Comparison of ENCODE assay signal across 18 cellular contexts in the genomic region with DNA sequence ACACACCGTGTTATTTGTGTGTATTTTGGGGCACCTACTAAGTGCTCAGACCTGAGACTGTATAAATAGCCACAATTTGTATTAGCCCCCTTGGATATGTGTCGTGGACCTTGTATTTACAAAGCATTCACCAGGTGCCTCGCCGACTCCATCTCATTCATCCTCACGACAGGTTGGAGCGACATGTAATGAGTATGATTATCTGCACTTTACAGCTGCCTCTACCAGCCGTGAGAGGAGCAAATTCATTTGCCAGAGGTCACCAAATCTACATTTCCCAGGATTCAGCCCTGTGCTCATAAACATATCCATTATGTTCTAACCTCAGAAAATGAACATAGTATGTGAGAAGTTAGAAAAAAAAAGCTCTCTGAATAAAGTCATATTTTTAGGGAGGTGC.
DNase-seq lines count a peak whose midpoint lies in the region; ATAC-seq lines count a peak whose summit lies in the region.
"Had no signal": no experiment of that assay in that cellular context is flagged by ENCODE, and none has a peak within 500 bp of the region (broad histone marks: within the 10 kb centered on the region; RNA-seq: fewer than 3 reads in every experiment).

No MANE protein-coding gene starts in this region.

- H3K4me3 ChIP-seq in Karpas-422 (ENCODE audit: low read length) = no peak overlapping the region
- H3K4me3 ChIP-seq: GM12878, GM23248 had no signal

- H3K9me3 ChIP-seq in Karpas-422 (ENCODE audit: low read length) = no peaks in the 10 kb centered on the region

- H3K4me2 ChIP-seq in Karpas-422 (ENCODE audit: low read depth, low read length, poor library complexity, severe bottlenecking) = no peak overlapping the region

- no peaks in the 10 kb centered on the region for H3K36me3 ChIP-seq in Karpas-422 (ENCODE audit: insufficient read depth, low read length)

- H3K9ac ChIP-seq in Karpas-422 (ENCODE audit: low read length) = no peak overlapping the region
- H3K9ac ChIP-seq: GM23248 had no signal

- peaks cover 13% of the 10 kb centered on the region for H3K4me1 ChIP-seq in Karpas-422 (ENCODE audit: low read length)

- ATAC-seq in HG03196 (IDR thresholded peaks at IDR 0.05; ENCODE audit: unreplicated experiment) = no peak
- ATAC-seq: GM12878 had no signal

- no peak overlapping the region for H2AFZ ChIP-seq in Karpas-422 (ENCODE audit: low read length)
- H2AFZ ChIP-seq: GM23248 had no signal

- DNase-seq in NCI-H1436 treated with DMSO at 0.1 percent for 48 hours (lab: John Stamatoyannopoulos, UW) (peak; percentile 28), NCI-H1436 (lab: John Stamatoyannopoulos, UW) (no peak), G401 (ENCODE audit: low spot score) (peak; percentile 49), NCI-H2081 (lab: John Stamatoyannopoulos, UW) (peak; percentile 68 to 92), SHP77 treated with DMSO at 0.1 percent for 48 hours (lab: John Stamatoyannopoulos, UW) (peak; percentile 26), Karpas-422 (no peak), NCI-H524 treated with DMSO at 0.1 percent for 48 hours (lab: John Stamatoyannopoulos, UW) (no peak)
- DNase-seq: DMS53, GM23248, H9, HFFc6, KBM-7, NCI-H2107, NCI-H2227 treated with DMSO at 0.1 percent for 48 hours, NCI-H526 had no signal

- H3K9me2 ChIP-seq in Karpas-422 (replicated peaks; ENCODE audit: insufficient read depth, low read length) = no peaks in the 10 kb centered on the region

- H4K20me1 ChIP-seq in Karpas-422 (ENCODE audit: insufficient read depth, low read depth, low read length) = peaks cover 3% of the 10 kb centered on the region; the same call in 1 of the 2 replicates

- H3K27me3 ChIP-seq in Karpas-422 (ENCODE audit: low read length) = no peaks in the 10 kb centered on the region

- in situ Hi-C loops in G401 (cut with HindIII; ENCODE audit: low sequenced_read_pairs) = no loop called here

- no peak overlapping the region for H3K27ac ChIP-seq in Karpas-422 (ENCODE audit: low read length)
- H3K27ac ChIP-seq: C4-2B, GM23248 had no signal

- H3K79me2 ChIP-seq in Karpas-422 (ENCODE audit: low read length) = no peaks in the 10 kb centered on the region

Comparison
In these comparisons a context has a peak if more than half of its experiments do, and no peak if none do; other contexts are left out.
1. DNase-seq: peak in NCI-H1436 treated with DMSO at 0.1 percent for 48 hours (single experiment), G401 (single experiment), NCI-H2081 (2 of 2) and SHP77 treated with DMSO at 0.1 percent for 48 hours (single experiment); none in NCI-H1436 (single experiment), Karpas-422 (single experiment) and NCI-H524 treated with DMSO at 0.1 percent for 48 hours (single experiment).